ENCODE assay signal across 9 cellular contexts in the genomic region with DNA sequence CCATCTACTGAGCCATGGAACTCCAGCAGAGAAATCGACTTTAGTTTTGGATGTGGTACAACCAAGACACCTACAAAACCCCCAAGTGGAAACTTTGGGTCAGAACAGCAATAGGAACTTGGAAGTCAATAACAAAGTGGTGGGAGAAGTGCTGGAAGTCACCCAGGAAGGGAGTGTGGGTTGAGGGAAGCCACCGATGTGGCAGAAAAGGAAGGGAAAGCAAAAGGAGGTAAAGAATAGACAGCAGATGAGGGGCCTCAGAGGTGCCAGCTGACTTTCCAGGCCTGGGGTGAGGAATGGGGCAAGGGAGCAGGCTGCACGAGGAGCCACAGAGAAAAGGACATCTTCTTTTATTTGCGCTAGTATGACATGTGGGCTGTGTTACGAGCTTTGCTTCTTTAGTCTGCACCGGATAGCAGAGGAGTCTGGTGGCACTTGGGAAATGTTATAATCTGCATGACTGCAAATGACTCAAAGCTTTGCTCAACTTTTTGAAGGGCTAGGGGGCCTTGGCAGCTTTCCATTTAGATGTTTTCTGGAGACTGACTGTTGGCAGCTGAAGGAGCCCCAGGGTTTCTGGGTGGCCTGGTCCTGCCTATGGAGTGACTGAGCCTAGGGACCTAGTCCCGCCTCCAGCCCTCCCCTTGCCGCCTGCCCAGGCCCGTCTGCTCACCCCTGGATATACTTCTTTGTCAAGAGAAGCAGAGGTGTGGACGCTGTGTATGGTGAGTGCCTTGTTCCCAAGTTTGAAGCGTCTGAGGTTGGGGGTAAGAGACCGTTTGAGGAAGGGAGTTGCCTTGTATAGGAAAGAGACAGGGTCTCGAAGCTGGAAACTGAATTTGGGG. TPM values are rescaled to one million over a fixed set of nuclear protein-coding genes. Genes with fewer than 3 reads are reported as not detected.
A peak's percentile ranks its signal among the peaks of the same experiment; 100 is the strongest.
DNase-seq lines count a peak whose midpoint lies in the region; ATAC-seq and TF ChIP-seq lines count a peak whose summit lies in the region.
"Had no signal": no experiment of that assay in that cellular context is flagged by ENCODE, and none has a peak within 500 bp of the region (broad histone marks: within the 10 kb centered on the region; RNA-seq: fewer than 3 reads in every experiment).

No MANE protein-coding gene starts in this region.

- TF ChIP-seq CTCF in heart left ventricle (IDR thresholded peaks at IDR 0.05) (no peak), brain microvascular endothelial cell (IDR thresholded peaks at IDR 0.05; ENCODE audit: low read depth, low read length, missing control alignments) (no peak), uterus (IDR thresholded peaks at IDR 0.05) (no peak)

- 55 to 59% (median 56%) methylated on average over 13 of the region's 13 CpGs for WGBS in heart left ventricle, 4 donors

- H3K4me1 ChIP-seq in heart left ventricle: peaks cover 3 to 86% (median 72%) of the 10 kb centered on the region in 12 donors
- peaks cover 0 to 18% of the 10 kb centered on the region in 2 donors for H3K4me1 ChIP-seq in uterus

- no peaks in the 10 kb centered on the region for H3K9me3 ChIP-seq in heart left ventricle
- no peaks in the 10 kb centered on the region for H3K9me3 ChIP-seq in uterus

- ATAC-seq in heart left ventricle (peak in 1 of 4 donors; percentile 20), Right ventricle myocardium inferior (no peak), HG03039 (IDR thresholded peaks at IDR 0.05; ENCODE audit: unreplicated experiment) (no peak)

- no peak for TF ChIP-seq POLR2A in heart left ventricle (IDR thresholded peaks at IDR 0.05)
- no peak for TF ChIP-seq POLR2A in uterus (IDR thresholded peaks at IDR 0.05)

- intact Hi-C loops in heart left ventricle (cut with DNase I): no loop called here
- intact Hi-C loops in Right ventricle myocardium inferior (cut with DNase I): no loop called here
- intact Hi-C loops in uterus (cut with DNase I; ENCODE audit: low total_unique reads): no loop called here

- in situ Hi-C loops in brain microvascular endothelial cell (cut with HindIII; ENCODE audit: low pct_ligation_motif_present, low sequenced_read_pairs): no loop called here

- peak overlapping the region in 10 of 12 donors; percentile 9 to 85 (median 48) for H3K27ac ChIP-seq in heart left ventricle
- H3K27ac ChIP-seq in brain microvascular endothelial cell: no peak overlapping the region
- H3K27ac ChIP-seq in uterus: peak overlapping the region; percentile 28 to 52

- H3K36me3 ChIP-seq in heart left ventricle (no peaks in the 10 kb centered on the region), brain microvascular endothelial cell (replicated peaks) (no peaks in the 10 kb centered on the region), uterus (no peaks in the 10 kb centered on the region)

- peak overlapping the region in 3 of 12 donors; percentile 12 to 22 (median 15) for H3K4me3 ChIP-seq in heart left ventricle
- H3K4me3 ChIP-seq in brain microvascular endothelial cell (ENCODE audit: low read depth, low read length): no peak overlapping the region
- no peak overlapping the region for H3K4me3 ChIP-seq in uterus

- peak in 1 of 5 donors; percentile 52 for DNase-seq in heart left ventricle
- no peak for DNase-seq in Right ventricle myocardium inferior (ENCODE audit: missing footprints)
- DNase-seq in brain microvascular endothelial cell: peak; percentile 59
- peak; percentile 73 for DNase-seq in left kidney (ENCODE audit: low read depth, low spot score)
- DNase-seq in uterus: no peak
- no peak for DNase-seq in stimulated activated CD4-positive, alpha-beta T cell treated with anti-CD3 and anti-CD28 coated beads, Interleukin-4, amount 100 ng/mL, for 4 hours
- DNase-seq in stimulated activated CD4-positive, alpha-beta T cell treated with anti-CD3 and anti-CD28 coated beads, Interleukin-1b, Interleukin-23, amount 100 ng/mL, for 48 hours: no peak
- DNase-seq: NCI-H187 treated with DMSO at 0.1 percent for 48 hours had no signal

- peaks cover 0 to 6% (median 0%) of the 10 kb centered on the region in 9 donors for H3K27me3 ChIP-seq in heart left ventricle
- peaks cover 2% of the 10 kb centered on the region for H3K27me3 ChIP-seq in brain microvascular endothelial cell (replicated peaks)
- no peaks in the 10 kb centered on the region for H3K27me3 ChIP-seq in uterus

RNA-seq across cellular contexts. Expression of gene PRXL2A, which starts 5.0 kb away (rescaled TPM):
- total RNA-seq in heart left ventricle (100 to 1,000 TPM in 1 of 9 donors, 10 to 100 TPM in 8; 63.9 to 123 (median 78.6) TPM), Right ventricle myocardium inferior (102 TPM), uterus (10 to 100 TPM; 12.3 to 70.7 (median 50.9) TPM)
- polyA plus RNA-seq in heart left ventricle: 10 to 100 TPM; 69.9 to 74.4 TPM

RNA-seq across cellular contexts. Expression of gene TSPAN14, which starts 40.7 kb away (rescaled TPM):
- total RNA-seq in heart left ventricle: 10 to 100 TPM; 24.6 to 71.5 (median 39.6) TPM
- 10 to 100 TPM; 17.4 to 46.3 TPM for polyA plus RNA-seq in heart left ventricle
- total RNA-seq in Right ventricle myocardium inferior: 38.7 TPM
- total RNA-seq in uterus: 100 to 1,000 TPM in 1 of 4 donors, 10 to 100 TPM in 3; 37.1 to 110 (median 66.1) TPM

RNA-seq across cellular contexts. Expression of gene DYDC2, which starts 56.8 kb away (rescaled TPM):
- total RNA-seq in heart left ventricle (not detected), Right ventricle myocardium inferior (not detected), uterus (10 to 100 TPM in 1 of 4 donors, 1 to 10 TPM in 1, under 1 TPM in 1, not detected in 1; 0.73 to 12.4 (median 6.6) TPM)
- not detected for polyA plus RNA-seq in heart left ventricle

RNA-seq across cellular contexts. Expression of gene DYDC1, which starts 56.8 kb away (rescaled TPM):
- total RNA-seq in heart left ventricle: not detected
- not detected for polyA plus RNA-seq in heart left ventricle
- not detected for total RNA-seq in Right ventricle myocardium inferior
- total RNA-seq in uterus: not detected

Comparison
In these comparisons a context has a peak if more than half of its experiments do, and no peak if none do; other contexts are left out.
1. DNase-seq: peak in brain microvascular endothelial cell (single experiment) and left kidney (single experiment); none in Right ventricle myocardium inferior (single experiment), uterus (0 of 2), stimulated activated CD4-positive, alpha-beta T cell treated with anti-CD3 and anti-CD28 coated beads, Interleukin-4, amount 100 ng/mL, for 4 hours (0 of 2) and stimulated activated CD4-positive, alpha-beta T cell treated with anti-CD3 and anti-CD28 coated beads, Interleukin-1b, Interleukin-23, amount 100 ng/mL, for 48 hours (single experiment).